ENCODE assay signal across 8 cellular contexts in the genomic region with DNA sequence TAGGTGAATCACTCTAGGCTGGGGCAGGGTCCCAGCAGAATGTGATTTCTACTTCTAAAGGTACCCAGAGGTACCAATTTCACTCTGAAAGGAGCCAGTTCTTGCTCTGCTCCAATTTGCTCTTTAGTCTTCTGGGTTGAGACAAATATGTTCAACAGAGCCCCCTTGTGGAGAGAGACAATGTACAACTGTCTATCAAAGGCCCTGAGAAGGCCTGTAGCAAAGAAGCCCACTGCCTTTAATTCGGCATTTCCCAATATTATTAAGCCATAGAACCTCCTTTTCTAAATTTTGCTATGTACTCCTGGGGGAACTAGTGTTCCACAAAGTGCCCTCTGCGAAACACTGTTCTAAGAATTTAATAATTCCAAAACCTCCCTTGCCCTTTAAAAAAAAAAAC.
DNase-seq lines count a peak whose midpoint lies in the region; ATAC-seq and FAIRE-seq lines count a peak whose summit lies in the region.

No MANE protein-coding gene starts in this region.

- DNase-seq in NCI-H345 (lab: John Stamatoyannopoulos, UW), result peak; percentile 18
- no peak for DNase-seq in NCI-H345 treated with DMSO at 0.1 percent for 48 hours (lab: John Stamatoyannopoulos, UW; ENCODE audit: unreplicated experiment)
- peak; percentile 61 for DNase-seq in NAMALWA (ENCODE audit: low spot score)
- DNase-seq in cerebellar cortex (ENCODE audit: low spot score), result peak; percentile 17
- no peak for DNase-seq in sciatic nerve (ENCODE audit: low spot score)
- DNase-seq in activated CD8-positive, alpha-beta memory T cell treated with anti-CD3 and anti-CD28 coated beads, Interleukin-2, amount 10 ng/mL, durations not matched to agents 7 days and 5 days, result no peak
- DNase-seq in frontal cortex (ENCODE audit: low spot score in 2 of 2), result no peak
- no peak for DNase-seq in OCI-M2 (lab: John Stamatoyannopoulos, UW; ENCODE audit: unreplicated experiment)

- ATAC-seq in sciatic nerve, result peak; percentile 37
- ATAC-seq in activated CD8-positive, alpha-beta memory T cell treated with anti-CD3 and anti-CD28 coated beads, Interleukin-2, amount 10 ng/mL, durations not matched to agents 7 days and 5 days, result no peak

- no peak overlapping the region for H3K27ac Mint-ChIP-seq in activated CD8-positive, alpha-beta memory T cell treated with anti-CD3 and anti-CD28 coated beads, Interleukin-2, amount 10 ng/mL, durations not matched to agents 7 days and 5 days

- no peaks in the 10 kb centered on the region for H3K27me3 Mint-ChIP-seq in activated CD8-positive, alpha-beta memory T cell treated with anti-CD3 and anti-CD28 coated beads, Interleukin-2, amount 10 ng/mL, durations not matched to agents 7 days and 5 days

- H3K36me3 Mint-ChIP-seq in activated CD8-positive, alpha-beta memory T cell treated with anti-CD3 and anti-CD28 coated beads, Interleukin-2, amount 10 ng/mL, durations not matched to agents 7 days and 5 days, result no peaks in the 10 kb centered on the region

- no peaks in the 10 kb centered on the region for H3K9me3 Mint-ChIP-seq in activated CD8-positive, alpha-beta memory T cell treated with anti-CD3 and anti-CD28 coated beads, Interleukin-2, amount 10 ng/mL, durations not matched to agents 7 days and 5 days (ENCODE audit: low read depth)

- CTCF ChIA-PET in activated CD8-positive, alpha-beta memory T cell treated with anti-CD3 and anti-CD28 coated beads, Interleukin-2, amount 10 ng/mL, durations not matched to agents 7 days and 5 days (lab: Charles Lee), result no interaction called here

- no peak overlapping the region for H3K4me3 Mint-ChIP-seq in activated CD8-positive, alpha-beta memory T cell treated with anti-CD3 and anti-CD28 coated beads, Interleukin-2, amount 10 ng/mL, durations not matched to agents 7 days and 5 days

- no peak for FAIRE-seq in frontal cortex (lab: Jason Lieb, UNC)

- intact Hi-C loops in sciatic nerve (cut with DNase I), result loop anchor here (10.0 kb wide), 1 partner anchor 499 kb away; no protein-coding TSS in a partner anchor

- no peaks in the 10 kb centered on the region for H3K4me1 Mint-ChIP-seq in activated CD8-positive, alpha-beta memory T cell treated with anti-CD3 and anti-CD28 coated beads, Interleukin-2, amount 10 ng/mL, durations not matched to agents 7 days and 5 days

Comparison
In these comparisons a context has a peak if more than half of its experiments do, and no peak if none do; other contexts are left out.
1. DNase-seq: peak in NCI-H345 (single experiment), NAMALWA (single experiment) and cerebellar cortex (single experiment); none in NCI-H345 treated with DMSO at 0.1 percent for 48 hours (single experiment), sciatic nerve (single experiment), activated CD8-positive, alpha-beta memory T cell treated with anti-CD3 and anti-CD28 coated beads, Interleukin-2, amount 10 ng/mL, durations not matched to agents 7 days and 5 days (single experiment), frontal cortex (0 of 2) and OCI-M2 (single experiment).